In genomic region chr13:36872621-36873020, GRCh38 we compare ENCODE assay signal across 1 cellular context.
TF ChIP-seq lines count a peak whose summit lies in the region.

No MANE protein-coding gene starts in this region.

TF ChIP-seq in H1, 55 proteins besides CTCF, POLR2A, EP300 and RAD21 (continued from another document):
- no peak for TF ChIP-seq USF2 (IDR thresholded peaks at IDR 0.05; ENCODE audit: low read length)
- no peak for TF ChIP-seq CHD1 (IDR thresholded peaks at IDR 0.05; ENCODE audit: low read depth, low read length)
- no peak for TF ChIP-seq KDM4A (IDR thresholded peaks at IDR 0.05; ENCODE audit: low read depth, low read length, severe bottlenecking)
- no peak for TF ChIP-seq SAP30 (IDR thresholded peaks at IDR 0.05; ENCODE audit: insufficient read depth, insufficient replicate concordance, low read length)
- TF ChIP-seq YY1 (IDR thresholded peaks at IDR 0.05; ENCODE audit: low read depth, low read length) = no peak
- TF ChIP-seq SIX5 (IDR thresholded peaks at IDR 0.05; ENCODE audit: low read depth, low read length) = no peak
- TF ChIP-seq SRF (IDR thresholded peaks at IDR 0.05; ENCODE audit: low read depth, low read length) = no peak
- no peak for TF ChIP-seq CTBP2 (IDR thresholded peaks at IDR 0.05; ENCODE audit: borderline replicate concordance, insufficient read depth, insufficient read length, low read length)
- no peak for TF ChIP-seq RNF2 (IDR thresholded peaks at IDR 0.05; ENCODE audit: borderline replicate concordance, low read depth, low read length, missing control alignments, poor library complexity, severe bottlenecking)
- TF ChIP-seq TAF1 (IDR thresholded peaks at IDR 0.05; ENCODE audit: low read depth, low read length) = no peak
- TF ChIP-seq CREB1 (IDR thresholded peaks at IDR 0.05) = no peak
- no peak for TF ChIP-seq EGR1 (IDR thresholded peaks at IDR 0.05; ENCODE audit: borderline replicate concordance, low read depth, low read length)
- TF ChIP-seq BACH1 (IDR thresholded peaks at IDR 0.05; ENCODE audit: low read length) = no peak
- no peak for TF ChIP-seq ATF2 (IDR thresholded peaks at IDR 0.05; ENCODE audit: low read length)
